ENCODE assay signal across 21 cellular contexts in genomic region chr4:1772869-1773538, GRCh38.
DNase-seq lines count a peak whose midpoint lies in the region; ATAC-seq and TF ChIP-seq lines count a peak whose summit lies in the region.
"Had no signal": no experiment of that assay in that cellular context is flagged by ENCODE, and none has a peak within 500 bp of the region (broad histone marks: within the 10 kb centered on the region; RNA-seq: fewer than 3 reads in every experiment).

No MANE protein-coding gene starts in this region.

- H3K4me3 Mint-ChIP-seq in activated naive CD8-positive, alpha-beta T cell treated with anti-CD3 and anti-CD28 coated beads, Interleukin-2, amount 50 U/mL, for 24 hours: no peak overlapping the region
- H3K4me3 Mint-ChIP-seq: CD4-positive, CD25-positive, alpha-beta regulatory T cell; nephron progenitor cell had no signal

- no peak for ATAC-seq in activated naive CD8-positive, alpha-beta T cell treated with anti-CD3 and anti-CD28 coated beads, Interleukin-2, amount 50 U/mL, for 24 hours
- no peak for ATAC-seq in HG03342 (IDR thresholded peaks at IDR 0.05; ENCODE audit: unreplicated experiment)
- ATAC-seq: HepG2, Right ventricle myocardium inferior had no signal

- no peak for TF ChIP-seq CTCF in epithelial cell of esophagus (IDR thresholded peaks at IDR 0.05; ENCODE audit: insufficient read depth, low read depth, low read length, missing control alignments)

- peak overlapping the region; percentile 27 for H3K4me3 ChIP-seq in epithelial cell of esophagus (ENCODE audit: low read length)
- H3K4me3 ChIP-seq: psoas muscle had no signal

- H3K27ac Mint-ChIP-seq in activated naive CD8-positive, alpha-beta T cell treated with anti-CD3 and anti-CD28 coated beads, Interleukin-2, amount 50 U/mL, for 24 hours: no peak overlapping the region
- H3K27ac Mint-ChIP-seq: CD4-positive, CD25-positive, alpha-beta regulatory T cell; nephron progenitor cell had no signal

- DNase-seq in NCI-H2081 (lab: John Stamatoyannopoulos, UW): peak; percentile 30 to 40
- no peak for DNase-seq in NCI-H2081 treated with DMSO at 0.1 percent for 48 hours (lab: John Stamatoyannopoulos, UW)
- DNase-seq in NCI-H82 (lab: John Stamatoyannopoulos, UW): peak; percentile 69
- peak; percentile 37 for DNase-seq in epithelial cell of esophagus (ENCODE audit: low read depth)
- DNase-seq in NCI-H2227 (lab: John Stamatoyannopoulos, UW; ENCODE audit: unreplicated experiment): no peak
- no peak for DNase-seq in activated naive CD8-positive, alpha-beta T cell treated with anti-CD3 and anti-CD28 coated beads, Interleukin-2, amount 50 U/mL, for 24 hours
- no peak for DNase-seq in RKO (ENCODE audit: low spot score)
- DNase-seq: activated naive CD4-positive, alpha-beta T cell treated with Interleukin-2 at 50 U/mL for 16 hours; activated T-cell treated with anti-CD3 and anti-CD28 coated beads for 4 hours; CD4-positive, CD25-positive, alpha-beta regulatory T cell; DND-41; hypothalamus; kidney glomerular epithelial cell; NCI-H1930; nephron progenitor cell; psoas muscle; small intestine; stimulated activated CD4-positive, alpha-beta T cell treated with anti-CD3 and anti-CD28 coated beads, Interleukin-4, amount 100 ng/mL, for 4 hours had no signal

- no peaks in the 10 kb centered on the region for H3K9me3 Mint-ChIP-seq in activated naive CD8-positive, alpha-beta T cell treated with anti-CD3 and anti-CD28 coated beads, Interleukin-2, amount 50 U/mL, for 24 hours
- H3K9me3 Mint-ChIP-seq: CD4-positive, CD25-positive, alpha-beta regulatory T cell; nephron progenitor cell had no signal

- peaks cover 3% of the 10 kb centered on the region for H3K4me1 Mint-ChIP-seq in activated naive CD8-positive, alpha-beta T cell treated with anti-CD3 and anti-CD28 coated beads, Interleukin-2, amount 50 U/mL, for 24 hours

- H3K36me3 Mint-ChIP-seq in activated naive CD8-positive, alpha-beta T cell treated with anti-CD3 and anti-CD28 coated beads, Interleukin-2, amount 50 U/mL, for 24 hours (ENCODE audit: low read depth): no peaks in the 10 kb centered on the region
- H3K36me3 Mint-ChIP-seq: CD4-positive, CD25-positive, alpha-beta regulatory T cell had no signal

- H3K27me3 Mint-ChIP-seq in activated naive CD8-positive, alpha-beta T cell treated with anti-CD3 and anti-CD28 coated beads, Interleukin-2, amount 50 U/mL, for 24 hours: peaks cover 4% of the 10 kb centered on the region
- H3K27me3 Mint-ChIP-seq: CD4-positive, CD25-positive, alpha-beta regulatory T cell had no signal

Comparison
In these comparisons a context has a peak if more than half of its experiments do, and no peak if none do; other contexts are left out.
1. DNase-seq: peak in NCI-H2081 (2 of 2), NCI-H82 (single experiment) and epithelial cell of esophagus (single experiment); none in NCI-H2081 treated with DMSO at 0.1 percent for 48 hours (single experiment), NCI-H2227 (single experiment), activated naive CD8-positive, alpha-beta T cell treated with anti-CD3 and anti-CD28 coated beads, Interleukin-2, amount 50 U/mL, for 24 hours (single experiment) and RKO (single experiment).